ENCODE assay signal across 8 cellular contexts in genomic region chr16:4614571-4615388, GRCh38. TPM values are rescaled to one million over a fixed set of nuclear protein-coding genes. Genes with fewer than 3 reads are reported as not detected.
DNase-seq lines count a peak whose midpoint lies in the region; ATAC-seq and TF ChIP-seq lines count a peak whose summit lies in the region.

Gene UBALD1 (minus strand): TSS chr16:4614888. CDS start chr16:4614797, 91 bp downstream.

- H3K4me3 ChIP-seq in HUES64 (ENCODE audit: low read length), result peak within 1 kb of the TSS; percentile 94
- H3K4me3 ChIP-seq in esophagus (ENCODE audit: low read depth in 1 of 2, low read length in 2 of 2), result peak within 1 kb of the TSS; percentile 85 to 95
- H3K4me3 ChIP-seq in muscle layer of colon (ENCODE audit: low read depth in 1 of 2, low read length in 2 of 2), result peak within 1 kb of the TSS; percentile 58 to 84

- peak within 1 kb of the TSS; percentile 94 for H3K27ac ChIP-seq in HUES64 (ENCODE audit: low read depth, low read length)
- peak within 1 kb of the TSS; percentile 84 to 95 for H3K27ac ChIP-seq in esophagus (ENCODE audit: low read depth in 2 of 2, low read length in 1 of 2)
- peak within 1 kb of the TSS; percentile 81 for H3K27ac ChIP-seq in muscle layer of colon (ENCODE audit: low read depth, low read length)

- 14% methylated on average over 101 of the region's 101 CpGs for WGBS in HUES64
- 8 to 12% methylated on average over 73 to 101 of the region's 101 CpGs for WGBS in esophagus, 2 donors

- ATAC-seq in GM21526 (IDR thresholded peaks at IDR 0.05; ENCODE audit: low FRiP score, unreplicated experiment), result peak; percentile 52

- DNase-seq in DMS153 (lab: John Stamatoyannopoulos, UW), result peak; percentile 85
- peak; percentile 80 for DNase-seq in activated T-cell treated with anti-CD3 and anti-CD28 coated beads, Interleukin-2, amount 50 U/mL, for 1 hour
- peak; percentile 53 to 75 for DNase-seq in stimulated activated CD8-positive, alpha-beta memory T cell treated with anti-CD3 and anti-CD28 coated beads, Interleukin-7, amount 100 ng/mL, for 4 hours (ENCODE audit: low read depth in 2 of 2)

- H3K9ac ChIP-seq in HUES64 (ENCODE audit: low read depth, low read length) (peak within 1 kb of the TSS; percentile 98), muscle layer of colon (ENCODE audit: low read length) (peak within 1 kb of the TSS; percentile 75)

- H3K27me3 ChIP-seq in HUES64 (ENCODE audit: insufficient read depth, low read length) (no peaks in the 10 kb centered on the region), esophagus (ENCODE audit: control insufficient read depth in 1 of 2, insufficient read depth in 2 of 2, low read length in 2 of 2) (no peaks in the 10 kb centered on the region), muscle layer of colon (ENCODE audit: control insufficient read depth in 1 of 2, insufficient read depth in 2 of 2, low read length in 2 of 2) (no peaks in the 10 kb centered on the region)

- no peaks in the 10 kb centered on the region for H3K9me3 ChIP-seq in HUES64 (ENCODE audit: insufficient read depth, low read depth, low read length)
- no peaks in the 10 kb centered on the region for H3K9me3 ChIP-seq in esophagus (ENCODE audit: control insufficient read depth in 2 of 2, insufficient read depth in 1 of 2, low read depth in 1 of 2, low read length in 1 of 2)
- H3K9me3 ChIP-seq in muscle layer of colon (ENCODE audit: low read length), result no peaks in the 10 kb centered on the region

- H3K36me3 ChIP-seq in HUES64 (ENCODE audit: insufficient read depth, low read length) (0 out of 2 replicates have a peak, but pooled peaks cover 2% of the 10 kb centered on the region), esophagus (ENCODE audit: control insufficient read depth in 2 of 2, insufficient read depth in 2 of 2, low read length in 1 of 2) (peaks cover 0 to 5% of the 10 kb centered on the region in 2 donors), muscle layer of colon (ENCODE audit: insufficient read depth, low read length) (no peaks in the 10 kb centered on the region)

- 0 out of 2 replicates have a peak, but pooled peaks cover 15% of the 10 kb centered on the region for H3K4me1 ChIP-seq in HUES64 (ENCODE audit: insufficient read depth, low read length)
- peaks cover 21 to 41% of the 10 kb centered on the region in 2 donors for H3K4me1 ChIP-seq in esophagus (ENCODE audit: control insufficient read depth in 2 of 2, insufficient read depth in 2 of 2, low read length in 1 of 2)
- peaks cover 58% of the 10 kb centered on the region for H3K4me1 ChIP-seq in muscle layer of colon (ENCODE audit: insufficient read depth, low read length)

TF ChIP-seq in PFSK-1, 5 proteins besides CTCF, POLR2A, EP300 and RAD21:
- TF ChIP-seq TAF1 (IDR thresholded peaks at IDR 0.05; ENCODE audit: borderline replicate concordance, insufficient read depth, low read length) (peak; percentile 58; the same call in 1 of the 2 replicates), POLR2AphosphoS5 (IDR thresholded peaks at IDR 0.05; ENCODE audit: low read depth, low read length) (peak; percentile 49; the same call in 1 of the 2 replicates), SIN3A (IDR thresholded peaks at IDR 0.05; ENCODE audit: borderline replicate concordance, insufficient read depth, low read length) (0 out of 2 replicates have a peak, but pooled peaks have one; percentile 67), FOXP2 (optimal IDR thresholded peaks at IDR 0.05; ENCODE audit: borderline replicate concordance, extremely low read depth, extremely low read length, insufficient read depth) (peak; percentile 69), REST (IDR thresholded peaks at IDR 0.05; ENCODE audit: insufficient read depth in 1 of 2, low read depth in 2 of 2, low read length in 2 of 2) (no peak)

RNA-seq across cellular contexts. Expression of gene UBALD1, which starts in this region (rescaled TPM):
- polyA plus RNA-seq in HUES64 (2013, experiment 1 of 2), result 30.4 TPM
- 28.3 TPM for polyA plus RNA-seq in HUES64 (2013, experiment 2 of 2)
- 23.7 TPM for polyA plus RNA-seq in PFSK-1 (2012; ENCODE audit: insufficient read length, low read depth)
- 10 to 100 TPM; 18.6 to 34.7 TPM for polyA plus RNA-seq in esophagus

Comparison
In these comparisons a context has a peak if more than half of its experiments do, and no peak if none do; other contexts are left out.
1. Peak in every context shown above with its lines: DNase-seq, ATAC-seq, H3K4me3 ChIP-seq and H3K27ac ChIP-seq.